Comparison of ENCODE assay signal across 8 cellular contexts in genomic region chr3:50320853-50321145, GRCh38. TPM values are rescaled to one million over a fixed set of nuclear protein-coding genes. Genes with fewer than 3 reads are reported as not detected.
A peak's percentile ranks its signal among the peaks of the same experiment; 100 is the strongest.
DNase-seq lines count a peak whose midpoint lies in the region; ATAC-seq and TF ChIP-seq lines count a peak whose summit lies in the region.

No MANE protein-coding gene starts in this region.

- no peak for TF ChIP-seq CTCF in VCaP (conservative IDR thresholded peaks at IDR 0.05)
- TF ChIP-seq CTCF in glutamatergic neuron (IDR thresholded peaks at IDR 0.05; ENCODE audit: partially characterized antibody, unreplicated experiment), result no peak
- TF ChIP-seq CTCF in spleen (IDR thresholded peaks at IDR 0.05 in 8 of 11, conservative IDR thresholded peaks at IDR 0.05 in 3 of 11), result no peak

- peak overlapping the region; percentile 94 for H3K4me3 Mint-ChIP-seq in glutamatergic neuron (ENCODE audit: unreplicated experiment)

- H3K27me3 ChIP-seq in spleen (replicated peaks in 1 of 7), result no peaks in the 10 kb centered on the region

- H3K4me1 ChIP-seq in spleen, result peaks cover 32 to 93% (median 88%) of the 10 kb centered on the region in 6 donors

- H3K9me3 Mint-ChIP-seq in glutamatergic neuron (ENCODE audit: unreplicated experiment), result peaks cover 6% of the 10 kb centered on the region

- TF ChIP-seq POLR2A in spleen (IDR thresholded peaks at IDR 0.05), result no peak

- H3K4me3 ChIP-seq in spleen, result peak overlapping the region; percentile 72 to 97 (median 90)

- no peaks in the 10 kb centered on the region for H3K36me3 Mint-ChIP-seq in glutamatergic neuron (ENCODE audit: unreplicated experiment)

- H3K27ac ChIP-seq in VCaP (peak overlapping the region; percentile 97), spleen (peak overlapping the region; percentile 86 to 96 (median 93))

- H3K36me3 ChIP-seq in spleen, result peaks cover 2 to 66% (median 30%) of the 10 kb centered on the region in 6 donors

- peak overlapping the region; percentile 96 for H3K27ac Mint-ChIP-seq in glutamatergic neuron (ENCODE audit: unreplicated experiment)

- H3K27me3 Mint-ChIP-seq in glutamatergic neuron (ENCODE audit: unreplicated experiment), result peaks cover 10% of the 10 kb centered on the region

- 0 to 6% (median 1%) methylated on average over 7 to 22 of the region's 22 CpGs for WGBS in spleen, 5 donors

- peaks cover 16% of the 10 kb centered on the region for H3K4me1 Mint-ChIP-seq in glutamatergic neuron (ENCODE audit: low read depth, unreplicated experiment)

- intact Hi-C loops in spleen (cut with DNase I; ENCODE audit: low total_unique reads), result loop anchor here (10.0 kb wide), 1 partner anchor 86 kb away; the partner anchor contains the start of gene GNAI2

- no peaks in the 10 kb centered on the region for H3K9me3 ChIP-seq in spleen

- DNase-seq in NCI-H146 treated with DMSO at 0.1 percent for 48 hours (lab: John Stamatoyannopoulos, UW; ENCODE audit: unreplicated experiment), result peak; percentile 25
- DNase-seq in NCI-H146 (lab: John Stamatoyannopoulos, UW), result no peak
- no peak for DNase-seq in glutamatergic neuron
- no peak for DNase-seq in spleen
- DNase-seq in NCI-H526 (lab: John Stamatoyannopoulos, UW), result no peak
- DNase-seq in pons (ENCODE audit: low spot score), result no peak

- ATAC-seq in GM21390 (IDR thresholded peaks at IDR 0.05; ENCODE audit: unreplicated experiment), result no peak

RNA-seq across cellular contexts. Expression of gene HYAL2, which starts 1.7 kb away (rescaled TPM):
- total RNA-seq in glutamatergic neuron (ENCODE audit: unreplicated experiment) (48.4 TPM), spleen (100 to 1,000 TPM; 192 to 746 (median 523) TPM)
- polyA plus RNA-seq in spleen, result 100 to 1,000 TPM; 108 to 155 (median 123) TPM

RNA-seq across cellular contexts. Expression of gene TUSC2, which starts 7.2 kb away (rescaled TPM):
- total RNA-seq in glutamatergic neuron (ENCODE audit: unreplicated experiment), result 30.8 TPM
- 10 to 100 TPM; 19.4 to 33.6 (median 24.4) TPM for total RNA-seq in spleen
- polyA plus RNA-seq in spleen, result 10 to 100 TPM; 20.6 to 36.5 (median 34.4) TPM

RNA-seq across cellular contexts. Expression of gene HYAL1, which starts 17.4 kb away (rescaled TPM):
- 0.96 TPM for total RNA-seq in glutamatergic neuron (ENCODE audit: unreplicated experiment)
- 100 to 1,000 TPM in 5 of 7 donors, 10 to 100 TPM in 2; 46.8 to 172 (median 122) TPM for total RNA-seq in spleen
- 10 to 100 TPM; 18.2 to 49.4 (median 46.6) TPM for polyA plus RNA-seq in spleen

RNA-seq across cellular contexts. Expression of gene RASSF1, which starts 19.8 kb away (rescaled TPM):
- 27.8 TPM for total RNA-seq in glutamatergic neuron (ENCODE audit: unreplicated experiment)
- total RNA-seq in spleen, result 100 to 1,000 TPM in 1 of 7 donors, 10 to 100 TPM in 6; 48.3 to 113 (median 63.3) TPM
- polyA plus RNA-seq in spleen, result 10 to 100 TPM; 59.3 to 83.7 (median 81.4) TPM

RNA-seq across cellular contexts. Expression of gene HYAL3, which starts 21.6 kb away (rescaled TPM):
- total RNA-seq in glutamatergic neuron (ENCODE audit: unreplicated experiment) (6.9 TPM), spleen (1 to 10 TPM in 6 of 7 donors, under 1 TPM in 1; 0.73 to 3.8 (median 2.7) TPM)
- polyA plus RNA-seq in spleen, result 1 to 10 TPM; 1.4 to 2.4 (median 2.1) TPM

Comparison
In these comparisons a context has a peak if more than half of its experiments do, and no peak if none do; other contexts are left out.
1. RNA of gene HYAL1, which starts 17.4 kb away (total RNA-seq): 46.8 to 172 TPM in spleen; 0.96 TPM in glutamatergic neuron (single experiment); every median in the first group is over 10 times any median in the second.